8 cellular contexts compared by ENCODE assay signal in the genomic region with DNA sequence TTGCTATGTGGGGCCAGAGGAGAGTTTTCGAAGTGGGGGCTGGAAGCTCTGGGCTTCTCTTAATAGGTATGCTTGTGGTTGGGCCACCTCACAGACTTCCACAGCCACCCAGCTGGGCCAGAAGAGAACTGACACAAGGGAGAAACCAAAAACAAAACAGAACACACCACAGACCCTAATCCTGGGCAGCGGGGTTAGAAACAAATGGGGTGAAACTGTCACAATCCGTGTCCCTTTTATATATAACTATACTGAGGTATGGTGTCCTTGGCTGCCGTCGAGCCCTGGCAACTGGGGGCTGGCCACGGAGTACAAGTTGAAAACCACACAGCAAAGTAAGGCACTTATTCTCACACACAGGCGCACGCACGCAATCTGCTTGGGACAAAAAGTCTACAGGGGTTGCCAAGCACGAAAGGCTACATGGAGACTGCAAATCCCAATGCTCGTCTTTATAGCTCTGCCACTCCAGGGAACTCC.
A peak's percentile ranks its signal among the peaks of the same experiment; 100 is the strongest.
DNase-seq lines count a peak whose midpoint lies in the region; ATAC-seq lines count a peak whose summit lies in the region.

No MANE protein-coding gene starts in this region.

- peak overlapping the region; percentile 7 to 52 for H3K9ac ChIP-seq in mucosa of rectum (ENCODE audit: low read depth in 1 of 2, low read length in 2 of 2)

- H3K36me3 ChIP-seq in mucosa of rectum (ENCODE audit: control insufficient read depth in 2 of 2, insufficient read depth in 2 of 2, low read length in 2 of 2), result peaks cover 7 to 8% of the 10 kb centered on the region in 2 donors

- peak overlapping the region; percentile 70 to 84 (median 80) for H3K4me3 Mint-ChIP-seq in IgD-negative memory B cell

- H3K36me3 Mint-ChIP-seq in IgD-negative memory B cell, result peaks cover 4% of the 10 kb centered on the region

- peak; percentile 40 for ATAC-seq in GM18502 (IDR thresholded peaks at IDR 0.05; ENCODE audit: poor library complexity, unreplicated experiment)
- ATAC-seq in GM21737 (IDR thresholded peaks at IDR 0.05; ENCODE audit: unreplicated experiment), result peak; percentile 39
- ATAC-seq in GM18520 (IDR thresholded peaks at IDR 0.05; ENCODE audit: unreplicated experiment), result no peak

- no peaks in the 10 kb centered on the region for H3K9me3 Mint-ChIP-seq in IgD-negative memory B cell

- H3K4me1 Mint-ChIP-seq in IgD-negative memory B cell, result peaks cover 37 to 60% (median 52%) of the 10 kb centered on the region in 3 donors

- H3K27ac ChIP-seq in mucosa of rectum (ENCODE audit: low read depth in 2 of 2, low read length in 2 of 2), result peak overlapping the region; percentile 66 to 70

- no peak overlapping the region for H3K4me3 ChIP-seq in mucosa of rectum (ENCODE audit: low read length in 2 of 2)

- no peak for DNase-seq in RKO (ENCODE audit: low spot score)
- DNase-seq in NCI-H1105 treated with DMSO at 0.1 percent for 48 hours (lab: John Stamatoyannopoulos, UW), result no peak
- DNase-seq in dermis blood vessel endothelial cell, result no peak

- no peaks in the 10 kb centered on the region for H3K27me3 ChIP-seq in mucosa of rectum (ENCODE audit: control insufficient read depth in 2 of 2, insufficient read depth in 2 of 2, low read length in 2 of 2)

- peak overlapping the region; percentile 95 to 99 (median 97) for H3K27ac Mint-ChIP-seq in IgD-negative memory B cell

- no peaks in the 10 kb centered on the region for H3K27me3 Mint-ChIP-seq in IgD-negative memory B cell

- H3K4me1 ChIP-seq in mucosa of rectum (ENCODE audit: control insufficient read depth in 2 of 2, insufficient read depth in 2 of 2, low read length in 2 of 2), result peaks cover 8% of the 10 kb centered on the region in 2 donors

- no peaks in the 10 kb centered on the region for H3K9me3 ChIP-seq in mucosa of rectum (ENCODE audit: control insufficient read depth in 2 of 2, low read length in 2 of 2)
